Comparison of ENCODE assay signal across 14 cellular contexts in genomic region chr18:46387426-46388131, GRCh38.
DNase-seq lines count a peak whose midpoint lies in the region; ATAC-seq and TF ChIP-seq lines count a peak whose summit lies in the region.
"Had no signal": no experiment of that assay in that cellular context is flagged by ENCODE, and none has a peak within 500 bp of the region (broad histone marks: within the 10 kb centered on the region; RNA-seq: fewer than 3 reads in every experiment).

No MANE protein-coding gene starts in this region.

- no peaks in the 10 kb centered on the region for H3K9me3 ChIP-seq in thoracic aorta

- H3K4me1 ChIP-seq in thoracic aorta (ENCODE audit: control insufficient read depth in 1 of 2, low read depth in 2 of 2) = peaks cover 14 to 26% of the 10 kb centered on the region in 2 donors

- H3K27ac ChIP-seq in coronary artery (peak overlapping the region in 1 of 2 donors; percentile 9), thoracic aorta (peak overlapping the region; percentile 50 to 59)

- H3K36me3 ChIP-seq in thoracic aorta = no peaks in the 10 kb centered on the region

- H3K4me3 ChIP-seq in coronary artery (peak overlapping the region; percentile 25), thoracic aorta (no peak overlapping the region)

- DNase-seq in NCI-H82 (lab: John Stamatoyannopoulos, UW) (peak; percentile 68), coronary artery (ENCODE audit: low spot score) (no peak), kidney glomerular epithelial cell (lab: John Stamatoyannopoulos, UW) (peak; percentile 82), thoracic aorta (ENCODE audit: low spot score) (no peak), germinal center (ENCODE audit: low spot score) (no peak)
- DNase-seq: activated CD4-positive, alpha-beta T cell treated with anti-CD3 and anti-CD28 coated beads, Interleukin-2, amount 50 U/mL, for 48 hours; activated naive CD4-positive, alpha-beta T cell treated with Interleukin-2 at 50 U/mL for 16 hours; dermis blood vessel endothelial cell; naive B cell; NCI-H1105 treated with DMSO at 0.1 percent for 48 hours; stimulated activated naive B cell treated with anti-CD40 and anti-IgM and Interleukin-4, amounts not matched to agents 10 μg/mL and 1 μg/mL and 100 μg/mL, for 72 hours; T-helper 2 cell had no signal

- no peaks in the 10 kb centered on the region for H3K27me3 ChIP-seq in thoracic aorta (replicated peaks; ENCODE audit: insufficient read depth)

- no peak for ATAC-seq in thoracic aorta (ENCODE audit: insufficient number of reproducible peaks, low FRiP score, low read depth)
- ATAC-seq in HG02870 (IDR thresholded peaks at IDR 0.05; ENCODE audit: unreplicated experiment) = no peak
- ATAC-seq in GM21529 (IDR thresholded peaks at IDR 0.05; ENCODE audit: unreplicated experiment) = no peak
- ATAC-seq: stimulated activated naive B cell treated with anti-CD40 and anti-IgM and Interleukin-4, amounts not matched to agents 10 μg/mL and 1 μg/mL and 100 μg/mL, for 72 hours had no signal

- no peak for TF ChIP-seq CTCF in coronary artery (IDR thresholded peaks at IDR 0.05)
- TF ChIP-seq CTCF in thoracic aorta (IDR thresholded peaks at IDR 0.05) = no peak

Comparison
In these comparisons a context has a peak if more than half of its experiments do, and no peak if none do; other contexts are left out.
1. DNase-seq: peak in NCI-H82 (single experiment) and kidney glomerular epithelial cell (single experiment); none in coronary artery (single experiment), thoracic aorta (single experiment) and germinal center (single experiment).